In the genomic region with DNA sequence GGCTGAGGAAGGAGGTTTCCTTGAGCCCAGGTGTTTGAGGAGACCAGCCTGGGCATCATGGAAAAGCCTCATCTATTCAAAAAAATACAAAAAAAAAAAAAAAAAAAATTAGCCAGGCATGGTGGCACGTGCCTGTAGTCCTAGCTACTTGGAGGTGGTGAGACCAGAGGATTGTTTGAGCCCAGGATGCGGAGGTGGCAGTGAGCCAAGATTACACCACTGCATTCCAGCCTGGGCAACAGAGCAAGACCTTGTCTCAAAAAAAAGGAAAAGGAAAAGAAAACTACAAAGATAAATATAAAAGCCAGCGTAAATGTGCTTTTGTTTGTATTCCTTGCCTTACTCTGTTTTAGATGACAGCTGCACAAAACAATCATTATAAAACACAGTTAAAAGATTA, we compare ENCODE assay signal across 20 cellular contexts.
DNase-seq lines count a peak whose midpoint lies in the region; ATAC-seq and TF ChIP-seq lines count a peak whose summit lies in the region.
"Had no signal": no experiment of that assay in that cellular context is flagged by ENCODE, and none has a peak within 500 bp of the region (broad histone marks: within the 10 kb centered on the region; RNA-seq: fewer than 3 reads in every experiment).

No MANE protein-coding gene starts in this region.

- H3K9me3 ChIP-seq in Peyer's patch: no peaks in the 10 kb centered on the region
- H3K9me3 ChIP-seq: Caco-2 had no signal

- peak; percentile 14 for DNase-seq in Caki2 (ENCODE audit: low read depth)
- peak; percentile 12 for DNase-seq in M059J (ENCODE audit: low read depth)
- peak; percentile 51 for DNase-seq in glomerular visceral epithelial cell (ENCODE audit: extremely low spot score)
- peak; percentile 34 for DNase-seq in renal cortical epithelial cell (ENCODE audit: low read depth)
- DNase-seq in activated CD4-positive, alpha-beta T cell treated with anti-CD3 and anti-CD28 coated beads, Interleukin-2, amount 50 U/mL, for 4 hours: no peak
- no peak for DNase-seq in Peyer's patch
- DNase-seq: AML-193; Caco-2; CD4-positive, alpha-beta T cell; DMS153; DMS79; GDM1; GOT3; H9; KG1 had no signal

- no peaks in the 10 kb centered on the region for H3K4me1 ChIP-seq in Peyer's patch
- H3K4me1 ChIP-seq: A549, Caco-2 had no signal

- no peak overlapping the region for H3K27ac ChIP-seq in Peyer's patch
- H3K27ac ChIP-seq: 22Rv1, A549, C4-2B, HL-60 had no signal

- H3K36me3 ChIP-seq in Peyer's patch: no peaks in the 10 kb centered on the region

- no peak for TF ChIP-seq POLR2A in Peyer's patch (IDR thresholded peaks at IDR 0.05)

- TF ChIP-seq CTCF in Peyer's patch (IDR thresholded peaks at IDR 0.05): no peak

- H3K4me3 ChIP-seq in Peyer's patch: no peak overlapping the region
- H3K4me3 ChIP-seq: A549 had no signal

- no peaks in the 10 kb centered on the region for H3K27me3 ChIP-seq in Peyer's patch

- ATAC-seq in GM21381 (IDR thresholded peaks at IDR 0.05; ENCODE audit: unreplicated experiment): no peak
- ATAC-seq: A549 had no signal

- in situ Hi-C loops in Caki2 (cut with HindIII; ENCODE audit: low pct_unique_long_range_greater_than_20kb, low sequenced_read_pairs): no loop called here

Comparison
In these comparisons a context has a peak if more than half of its experiments do, and no peak if none do; other contexts are left out.
1. DNase-seq: peak in Caki2 (single experiment), M059J (single experiment), glomerular visceral epithelial cell (single experiment) and renal cortical epithelial cell (single experiment); none in activated CD4-positive, alpha-beta T cell treated with anti-CD3 and anti-CD28 coated beads, Interleukin-2, amount 50 U/mL, for 4 hours (0 of 2) and Peyer's patch (0 of 3).